19 cellular contexts compared by ENCODE assay signal in genomic region chr2:100060875-100061274, GRCh38.
DNase-seq lines count a peak whose midpoint lies in the region; ATAC-seq and TF ChIP-seq lines count a peak whose summit lies in the region.
"Had no signal": no experiment of that assay in that cellular context is flagged by ENCODE, and none has a peak within 500 bp of the region (broad histone marks: within the 10 kb centered on the region; RNA-seq: fewer than 3 reads in every experiment).

No MANE protein-coding gene starts in this region.

- TF ChIP-seq CTCF in GM06990 (IDR thresholded peaks at IDR 0.05; ENCODE audit: insufficient read depth, low read length, poor library complexity, severe bottlenecking) (no peak), osteoblast (IDR thresholded peaks at IDR 0.05; ENCODE audit: extremely low read depth, low read depth, low read length) (no peak), foreskin keratinocyte (conservative IDR thresholded peaks at IDR 0.05) (no peak)

- no peak overlapping the region for H2AFZ ChIP-seq in osteoblast (ENCODE audit: low read length)
- H2AFZ ChIP-seq: parathyroid adenoma had no signal

- H3K27me3 Mint-ChIP-seq in activated CD4-positive, alpha-beta T cell treated with anti-CD3 and anti-CD28 coated beads, Interleukin-2, amount 10 ng/mL, durations not matched to agents 24 days and 14 days = no peaks in the 10 kb centered on the region
- H3K27me3 Mint-ChIP-seq: naive B cell had no signal

- H3K27ac Mint-ChIP-seq in activated CD4-positive, alpha-beta T cell treated with anti-CD3 and anti-CD28 coated beads, Interleukin-2, amount 10 ng/mL, durations not matched to agents 24 days and 14 days = peak overlapping the region; percentile 66

- H3K4me3 Mint-ChIP-seq in activated CD4-positive, alpha-beta T cell treated with anti-CD3 and anti-CD28 coated beads, Interleukin-2, amount 10 ng/mL, durations not matched to agents 24 days and 14 days = peak overlapping the region; percentile 8

- ATAC-seq in foreskin keratinocyte = no peak
- ATAC-seq: A549, upper lobe of right lung had no signal

- no peaks in the 10 kb centered on the region for H3K9me3 ChIP-seq in osteoblast (ENCODE audit: low read depth, low read length)
- H3K9me3 ChIP-seq: upper lobe of right lung had no signal

- H3K9me3 Mint-ChIP-seq in activated CD4-positive, alpha-beta T cell treated with anti-CD3 and anti-CD28 coated beads, Interleukin-2, amount 10 ng/mL, durations not matched to agents 24 days and 14 days = no peaks in the 10 kb centered on the region

- no peak overlapping the region for H3K4me3 ChIP-seq in GM06990 (replicated peaks; ENCODE audit: low read depth, low read length)
- H3K4me3 ChIP-seq in osteoblast (ENCODE audit: insufficient read depth, low read length) = no peak overlapping the region
- H3K4me3 ChIP-seq: A549, lung, upper lobe of right lung had no signal

- H3K79me2 ChIP-seq in osteoblast (ENCODE audit: insufficient read depth, low read length) = no peaks in the 10 kb centered on the region
- H3K79me2 ChIP-seq: parathyroid adenoma had no signal

- H3K27ac ChIP-seq in osteoblast (ENCODE audit: low read depth, low read length) (no peak overlapping the region), foreskin keratinocyte (no peak overlapping the region)
- H3K27ac ChIP-seq: A549, parathyroid adenoma, upper lobe of right lung, VCaP had no signal

- H4K20me1 ChIP-seq in osteoblast (ENCODE audit: insufficient read depth, low read length) = no peaks in the 10 kb centered on the region

- H3K36me3 Mint-ChIP-seq in activated CD4-positive, alpha-beta T cell treated with anti-CD3 and anti-CD28 coated beads, Interleukin-2, amount 10 ng/mL, durations not matched to agents 24 days and 14 days (ENCODE audit: low read depth) = peaks cover 8% of the 10 kb centered on the region

- intact Hi-C loops in activated CD4-positive, alpha-beta T cell treated with anti-CD3 and anti-CD28 coated beads, Interleukin-2, amount 10 ng/mL, durations not matched to agents 24 days and 14 days (cut with micrococcal nuclease) = no loop called here

- peak; percentile 74 for DNase-seq in activated CD4-positive, alpha-beta T cell treated with anti-CD3 and anti-CD28 coated beads, Interleukin-2, amount 10 ng/mL, durations not matched to agents 24 days and 14 days
- no peak for DNase-seq in activated CD4-positive, alpha-beta T cell treated with anti-CD3 and anti-CD28 coated beads, Interleukin-2, amount 50 U/mL, for 4 hours
- DNase-seq in GM06990 (ENCODE audit: extremely low read depth, insufficient read length) (peak; percentile 49), osteoblast (ENCODE audit: insufficient read length, low spot score, missing footprints) (peak; percentile 41), foreskin keratinocyte (no peak), NOMO-1 treated with dmso at 0.1 percent for 144 hours (lab: John Stamatoyannopoulos, UW; ENCODE audit: unreplicated experiment) (no peak), retina (no peak)
- DNase-seq in activated T-cell treated with anti-CD3 and anti-CD28 coated beads, Interleukin-2, amount 50 U/mL, for 48 hours = peak; percentile 44 to 47
- DNase-seq: anterior cingulate cortex; effector memory CD4-positive, alpha-beta T cell; head of caudate nucleus; naive B cell; NCI-H1930; NCI-H510A treated with DMSO at 0.1 percent for 48 hours; upper lobe of right lung had no signal

- H3K4me2 ChIP-seq in osteoblast (ENCODE audit: insufficient read depth, low read length) = no peak overlapping the region
- H3K4me2 ChIP-seq: A549 had no signal

- H3K36me3 ChIP-seq in GM06990 (ENCODE audit: control insufficient read depth, insufficient read depth, low read length) (no peaks in the 10 kb centered on the region), osteoblast (ENCODE audit: insufficient read depth, low read length) (no peaks in the 10 kb centered on the region)
- H3K36me3 ChIP-seq: upper lobe of right lung had no signal

- H3K27me3 ChIP-seq in GM06990 (replicated peaks; ENCODE audit: control insufficient read depth, insufficient read depth, low read length) = no peaks in the 10 kb centered on the region
- no peaks in the 10 kb centered on the region for H3K27me3 ChIP-seq in osteoblast (ENCODE audit: insufficient read depth, low read length)
- no peaks in the 10 kb centered on the region for H3K27me3 ChIP-seq in foreskin keratinocyte
- H3K27me3 ChIP-seq: upper lobe of right lung had no signal

- H3K4me1 Mint-ChIP-seq in activated CD4-positive, alpha-beta T cell treated with anti-CD3 and anti-CD28 coated beads, Interleukin-2, amount 10 ng/mL, durations not matched to agents 24 days and 14 days = peaks cover 20% of the 10 kb centered on the region

- H3K4me1 ChIP-seq in osteoblast (ENCODE audit: insufficient read depth, low read length) (peaks cover 20% of the 10 kb centered on the region), foreskin keratinocyte (no peaks in the 10 kb centered on the region)
- H3K4me1 ChIP-seq: A549 had no signal

Comparison
In these comparisons a context has a peak if more than half of its experiments do, and no peak if none do; other contexts are left out.
1. DNase-seq: peak in activated CD4-positive, alpha-beta T cell treated with anti-CD3 and anti-CD28 coated beads, Interleukin-2, amount 10 ng/mL, durations not matched to agents 24 days and 14 days (single experiment), GM06990 (single experiment), activated T-cell treated with anti-CD3 and anti-CD28 coated beads, Interleukin-2, amount 50 U/mL, for 48 hours (2 of 2) and osteoblast (single experiment); none in activated CD4-positive, alpha-beta T cell treated with anti-CD3 and anti-CD28 coated beads, Interleukin-2, amount 50 U/mL, for 4 hours (0 of 2), foreskin keratinocyte (0 of 2), NOMO-1 treated with dmso at 0.1 percent for 144 hours (single experiment) and retina (single experiment).